ENCODE assay signal across 1 cellular context in the genomic region with DNA sequence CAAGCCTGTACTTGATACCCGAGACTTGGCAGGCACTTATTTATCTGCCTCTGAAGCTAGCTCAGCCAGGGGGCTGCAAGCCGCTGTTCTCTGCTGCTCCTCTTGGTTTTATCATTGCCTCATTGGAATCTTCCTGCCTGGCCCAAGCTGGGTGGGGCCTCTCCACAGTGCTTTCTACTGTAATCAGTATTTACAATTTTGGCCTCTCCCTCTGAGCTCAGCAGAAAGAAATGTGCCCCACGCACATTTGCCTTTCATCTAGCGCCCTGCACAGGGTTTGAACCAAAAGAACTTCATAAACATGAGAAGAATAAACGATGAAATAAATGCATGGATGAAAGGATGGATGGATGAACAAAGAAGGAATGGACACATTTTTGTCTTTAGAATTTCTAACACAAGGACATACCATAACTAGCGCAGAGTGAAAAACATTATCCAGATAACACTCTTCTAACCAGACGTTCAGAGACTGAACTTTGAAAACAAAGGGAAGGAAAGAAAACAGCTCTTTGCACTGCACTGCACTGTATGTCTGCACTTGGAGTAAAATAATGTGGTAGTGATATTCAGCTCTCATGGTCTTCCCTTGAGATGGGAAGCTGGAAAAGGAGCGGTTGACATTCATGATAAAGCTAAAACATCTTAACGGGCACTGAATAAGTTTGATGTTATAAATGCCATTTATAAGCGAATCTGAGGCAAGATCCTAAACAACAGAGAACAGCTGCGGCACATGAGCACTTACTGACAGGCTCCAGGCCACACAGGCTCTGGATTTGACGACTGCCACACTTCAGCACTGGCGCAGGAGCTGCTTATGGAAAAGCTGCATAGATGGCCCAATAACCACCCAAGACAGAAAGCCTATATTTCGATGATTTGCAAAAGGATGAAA.
TF ChIP-seq lines count a peak whose summit lies in the region.

No MANE protein-coding gene starts in this region.

TF ChIP-seq in GM23338, 12 proteins besides CTCF, POLR2A, EP300 and RAD21 (continued from another document):
- TF ChIP-seq, protein P1, sequence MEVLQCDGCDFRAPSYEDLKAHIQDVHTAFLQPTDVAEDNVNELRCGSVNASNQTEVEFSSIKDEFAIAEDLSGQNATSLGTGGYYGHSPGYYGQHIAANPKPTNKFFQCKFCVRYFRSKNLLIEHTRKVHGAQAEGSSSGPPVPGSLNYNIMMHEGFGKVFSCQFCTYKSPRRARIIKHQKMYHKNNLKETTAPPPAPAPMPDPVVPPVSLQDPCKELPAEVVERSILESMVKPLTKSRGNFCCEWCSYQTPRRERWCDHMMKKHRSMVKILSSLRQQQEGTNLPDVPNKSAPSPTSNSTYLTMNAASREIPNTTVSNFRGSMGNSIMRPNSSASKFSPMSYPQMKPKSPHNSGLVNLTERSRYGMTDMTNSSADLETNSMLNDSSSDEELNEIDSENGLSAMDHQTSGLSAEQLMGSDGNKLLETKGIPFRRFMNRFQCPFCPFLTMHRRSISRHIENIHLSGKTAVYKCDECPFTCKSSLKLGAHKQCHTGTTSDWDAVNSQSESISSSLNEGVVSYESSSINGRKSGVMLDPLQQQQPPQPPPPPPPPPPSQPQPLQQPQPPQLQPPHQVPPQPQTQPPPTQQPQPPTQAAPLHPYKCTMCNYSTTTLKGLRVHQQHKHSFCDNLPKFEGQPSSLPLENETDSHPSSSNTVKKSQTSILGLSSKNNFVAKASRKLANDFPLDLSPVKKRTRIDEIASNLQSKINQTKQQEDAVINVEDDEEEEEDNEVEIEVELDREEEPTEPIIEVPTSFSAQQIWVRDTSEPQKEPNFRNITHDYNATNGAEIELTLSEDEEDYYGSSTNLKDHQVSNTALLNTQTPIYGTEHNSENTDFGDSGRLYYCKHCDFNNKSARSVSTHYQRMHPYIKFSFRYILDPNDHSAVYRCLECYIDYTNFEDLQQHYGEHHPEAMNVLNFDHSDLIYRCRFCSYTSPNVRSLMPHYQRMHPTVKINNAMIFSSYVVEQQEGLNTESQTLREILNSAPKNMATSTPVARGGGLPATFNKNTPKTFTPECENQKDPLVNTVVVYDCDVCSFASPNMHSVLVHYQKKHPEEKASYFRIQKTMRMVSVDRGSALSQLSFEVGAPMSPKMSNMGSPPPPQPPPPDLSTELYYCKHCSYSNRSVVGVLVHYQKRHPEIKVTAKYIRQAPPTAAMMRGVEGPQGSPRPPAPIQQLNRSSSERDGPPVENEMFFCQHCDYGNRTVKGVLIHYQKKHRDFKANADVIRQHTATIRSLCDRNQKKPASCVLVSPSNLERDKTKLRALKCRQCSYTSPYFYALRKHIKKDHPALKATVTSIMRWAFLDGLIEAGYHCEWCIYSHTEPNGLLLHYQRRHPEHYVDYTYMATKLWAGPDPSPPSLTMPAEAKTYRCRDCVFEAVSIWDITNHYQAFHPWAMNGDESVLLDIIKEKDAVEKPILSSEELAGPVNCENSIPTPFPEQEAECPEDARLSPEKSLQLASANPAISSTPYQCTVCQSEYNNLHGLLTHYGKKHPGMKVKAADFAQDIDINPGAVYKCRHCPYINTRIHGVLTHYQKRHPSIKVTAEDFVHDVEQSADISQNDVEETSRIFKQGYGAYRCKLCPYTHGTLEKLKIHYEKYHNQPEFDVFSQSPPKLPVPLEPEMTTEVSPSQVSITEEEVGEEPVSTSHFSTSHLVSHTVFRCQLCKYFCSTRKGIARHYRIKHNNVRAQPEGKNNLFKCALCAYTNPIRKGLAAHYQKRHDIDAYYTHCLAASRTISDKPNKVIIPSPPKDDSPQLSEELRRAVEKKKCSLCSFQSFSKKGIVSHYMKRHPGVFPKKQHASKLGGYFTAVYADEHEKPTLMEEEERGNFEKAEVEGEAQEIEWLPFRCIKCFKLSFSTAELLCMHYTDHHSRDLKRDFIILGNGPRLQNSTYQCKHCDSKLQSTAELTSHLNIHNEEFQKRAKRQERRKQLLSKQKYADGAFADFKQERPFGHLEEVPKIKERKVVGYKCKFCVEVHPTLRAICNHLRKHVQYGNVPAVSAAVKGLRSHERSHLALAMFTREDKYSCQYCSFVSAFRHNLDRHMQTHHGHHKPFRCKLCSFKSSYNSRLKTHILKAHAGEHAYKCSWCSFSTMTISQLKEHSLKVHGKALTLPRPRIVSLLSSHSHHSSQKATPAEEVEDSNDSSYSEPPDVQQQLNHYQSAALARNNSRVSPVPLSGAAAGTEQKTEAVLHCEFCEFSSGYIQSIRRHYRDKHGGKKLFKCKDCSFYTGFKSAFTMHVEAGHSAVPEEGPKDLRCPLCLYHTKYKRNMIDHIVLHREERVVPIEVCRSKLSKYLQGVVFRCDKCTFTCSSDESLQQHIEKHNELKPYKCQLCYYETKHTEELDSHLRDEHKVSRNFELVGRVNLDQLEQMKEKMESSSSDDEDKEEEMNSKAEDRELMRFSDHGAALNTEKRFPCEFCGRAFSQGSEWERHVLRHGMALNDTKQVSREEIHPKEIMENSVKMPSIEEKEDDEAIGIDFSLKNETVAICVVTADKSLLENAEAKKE (CRISPR knock-in tag; IDR thresholded peaks at IDR 0.05), result no peak
- no peak for TF ChIP-seq CREB1 (CRISPR knock-in tag; IDR thresholded peaks at IDR 0.05; ENCODE audit: low read depth)
- no peak for TF ChIP-seq JUNB (IDR thresholded peaks at IDR 0.05; ENCODE audit: unreplicated experiment)
- TF ChIP-seq EZH2 (IDR thresholded peaks at IDR 0.05; ENCODE audit: low read depth, unreplicated experiment), result no peak
- TF ChIP-seq, protein P2, sequence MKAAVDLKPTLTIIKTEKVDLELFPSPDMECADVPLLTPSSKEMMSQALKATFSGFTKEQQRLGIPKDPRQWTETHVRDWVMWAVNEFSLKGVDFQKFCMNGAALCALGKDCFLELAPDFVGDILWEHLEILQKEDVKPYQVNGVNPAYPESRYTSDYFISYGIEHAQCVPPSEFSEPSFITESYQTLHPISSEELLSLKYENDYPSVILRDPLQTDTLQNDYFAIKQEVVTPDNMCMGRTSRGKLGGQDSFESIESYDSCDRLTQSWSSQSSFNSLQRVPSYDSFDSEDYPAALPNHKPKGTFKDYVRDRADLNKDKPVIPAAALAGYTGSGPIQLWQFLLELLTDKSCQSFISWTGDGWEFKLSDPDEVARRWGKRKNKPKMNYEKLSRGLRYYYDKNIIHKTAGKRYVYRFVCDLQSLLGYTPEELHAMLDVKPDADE (IDR thresholded peaks at IDR 0.05), result no peak
- no peak for TF ChIP-seq STAT1 (IDR thresholded peaks at IDR 0.05; ENCODE audit: unreplicated experiment)
- no peak for TF ChIP-seq POLR2AphosphoS5 (IDR thresholded peaks at IDR 0.05; ENCODE audit: low read depth)
- TF ChIP-seq EZH2phosphoT487 (IDR thresholded peaks at IDR 0.05; ENCODE audit: unreplicated experiment), result no peak
- no peak for TF ChIP-seq ZNF331 (CRISPR knock-in tag; IDR thresholded peaks at IDR 0.05; ENCODE audit: low read depth)
